Comparison of ENCODE assay signal across 8 cellular contexts in genomic region chr1:241423541-241424479, GRCh38.
DNase-seq lines count a peak whose midpoint lies in the region; TF ChIP-seq lines count a peak whose summit lies in the region.

No MANE protein-coding gene starts in this region.

- H3K4me1 Mint-ChIP-seq in activated naive CD4-positive, alpha-beta T cell treated with anti-CD3 and anti-CD28 coated beads, Interleukin-2, amount 50 U/mL, for 24 hours: peaks cover 4% of the 10 kb centered on the region

- H3K4me3 ChIP-seq in HFF-Myc (replicated peaks; ENCODE audit: low read depth, low read length): peak overlapping the region; percentile 53
- H3K4me3 ChIP-seq in left ventricle myocardium inferior: peak overlapping the region; percentile 59

- H3K27ac ChIP-seq in left ventricle myocardium inferior (replicated peaks): no peak overlapping the region

- no peaks in the 10 kb centered on the region for H3K9me3 ChIP-seq in left ventricle myocardium inferior (replicated peaks)

- peaks cover 10% of the 10 kb centered on the region for H3K4me1 ChIP-seq in left ventricle myocardium inferior

- peak overlapping the region; percentile 71 for H3K4me3 Mint-ChIP-seq in activated naive CD4-positive, alpha-beta T cell treated with anti-CD3 and anti-CD28 coated beads, Interleukin-2, amount 50 U/mL, for 24 hours

- no peak overlapping the region for H3K27ac Mint-ChIP-seq in activated naive CD4-positive, alpha-beta T cell treated with anti-CD3 and anti-CD28 coated beads, Interleukin-2, amount 50 U/mL, for 24 hours

- no peak for TF ChIP-seq CTCF in HFF-Myc (IDR thresholded peaks at IDR 0.05; ENCODE audit: low read depth, low read length, missing control alignments)
- TF ChIP-seq CTCF in left ventricle myocardium inferior (IDR thresholded peaks at IDR 0.05; ENCODE audit: borderline replicate concordance): no peak

- DNase-seq in stimulated activated CD4-positive, alpha-beta T cell treated with anti-CD3 and anti-CD28 coated beads, Interleukin-15, amount 100 ng/mL, for 24 hours: peak; percentile 28
- no peak for DNase-seq in stimulated activated CD4-positive, alpha-beta T cell treated with anti-CD3 and anti-CD28 coated beads, Interleukin-4, amount 100 ng/mL, for 4 hours
- DNase-seq in HFF-Myc (ENCODE audit: extremely low read depth, low read depth) (no peak), NCI-H146 treated with DMSO at 0.1 percent for 48 hours (lab: John Stamatoyannopoulos, UW; ENCODE audit: unreplicated experiment) (peak; percentile 61), left ventricle myocardium inferior (no peak), posterior vena cava (ENCODE audit: low spot score) (peak; percentile 83), OCI-M2 (lab: John Stamatoyannopoulos, UW; ENCODE audit: unreplicated experiment) (no peak)

- no peaks in the 10 kb centered on the region for H3K36me3 ChIP-seq in left ventricle myocardium inferior

- H3K27me3 ChIP-seq in left ventricle myocardium inferior (ENCODE audit: low read depth): peaks cover 60% of the 10 kb centered on the region

- H3K27me3 Mint-ChIP-seq in activated naive CD4-positive, alpha-beta T cell treated with anti-CD3 and anti-CD28 coated beads, Interleukin-2, amount 50 U/mL, for 24 hours: peaks cover 42% of the 10 kb centered on the region

- H3K9me3 Mint-ChIP-seq in activated naive CD4-positive, alpha-beta T cell treated with anti-CD3 and anti-CD28 coated beads, Interleukin-2, amount 50 U/mL, for 24 hours: no peaks in the 10 kb centered on the region

- H3K36me3 Mint-ChIP-seq in activated naive CD4-positive, alpha-beta T cell treated with anti-CD3 and anti-CD28 coated beads, Interleukin-2, amount 50 U/mL, for 24 hours: no peaks in the 10 kb centered on the region

- intact Hi-C loops in left ventricle myocardium inferior (cut with micrococcal nuclease): no loop called here
- intact Hi-C loops in posterior vena cava (cut with DNase I): no loop called here

Comparison
In these comparisons a context has a peak if more than half of its experiments do, and no peak if none do; other contexts are left out.
1. DNase-seq: peak in stimulated activated CD4-positive, alpha-beta T cell treated with anti-CD3 and anti-CD28 coated beads, Interleukin-15, amount 100 ng/mL, for 24 hours (single experiment), NCI-H146 treated with DMSO at 0.1 percent for 48 hours (single experiment) and posterior vena cava (single experiment); none in stimulated activated CD4-positive, alpha-beta T cell treated with anti-CD3 and anti-CD28 coated beads, Interleukin-4, amount 100 ng/mL, for 4 hours (0 of 2), HFF-Myc (single experiment), left ventricle myocardium inferior (single experiment) and OCI-M2 (single experiment).